Comparison of ENCODE assay signal across 10 cellular contexts in the genomic region with DNA sequence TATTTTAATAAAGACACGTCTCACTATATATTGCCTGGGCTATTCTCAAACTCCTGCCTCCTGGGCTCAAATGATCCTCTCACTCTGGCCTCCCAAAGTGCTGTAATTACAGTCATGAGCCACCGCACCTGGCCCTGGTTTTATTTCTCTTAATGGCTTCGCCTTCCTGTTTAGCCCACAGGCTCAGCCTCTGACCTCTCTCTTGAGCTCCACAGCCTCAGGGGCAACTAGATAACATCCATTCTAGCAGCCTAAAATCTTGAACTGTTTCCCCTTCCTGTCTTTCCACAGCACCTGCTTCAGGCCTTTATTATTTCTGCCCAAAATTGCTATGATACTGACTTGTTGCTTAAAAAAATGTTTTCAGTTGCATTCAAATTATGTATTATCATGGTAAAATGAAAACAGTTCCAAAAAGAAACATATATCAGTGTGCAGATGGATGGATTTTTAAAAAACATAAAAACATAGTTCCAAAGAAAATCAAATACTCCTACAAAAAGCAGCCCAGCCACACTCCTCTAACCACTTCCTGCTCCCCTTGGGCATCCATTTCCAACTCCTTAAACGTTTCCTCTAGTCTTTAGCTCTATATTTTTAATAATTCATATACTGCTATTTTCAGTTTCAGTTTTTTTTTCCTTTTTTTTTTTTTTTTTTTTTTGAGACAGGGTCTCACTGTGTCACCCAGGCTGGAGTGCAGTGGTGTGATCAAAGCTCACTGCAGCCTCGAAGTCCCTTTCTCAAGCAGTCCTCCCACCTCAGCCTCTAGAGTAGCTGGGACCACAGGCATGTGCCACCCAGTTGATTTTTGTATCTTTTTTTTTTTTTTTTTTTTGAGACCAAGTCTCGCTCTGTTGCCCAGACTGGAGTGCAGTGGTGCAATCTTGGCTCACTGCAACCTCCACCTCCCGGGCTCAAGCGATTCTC. TPM values are rescaled to one million over a fixed set of nuclear protein-coding genes. Genes with fewer than 3 reads are reported as not detected.
A peak's percentile ranks its signal among the peaks of the same experiment; 100 is the strongest.
DNase-seq lines count a peak whose midpoint lies in the region; ATAC-seq and TF ChIP-seq lines count a peak whose summit lies in the region.
"Had no signal": no experiment of that assay in that cellular context is flagged by ENCODE, and none has a peak within 500 bp of the region (broad histone marks: within the 10 kb centered on the region; RNA-seq: fewer than 3 reads in every experiment).

No MANE protein-coding gene starts in this region.

- H3K9me3 ChIP-seq in mesenchymal stem cell (ENCODE audit: control insufficient read depth, low read length): no peaks in the 10 kb centered on the region
- H3K9me3 ChIP-seq: right atrium auricular region, suprapubic skin had no signal

- H3K27me3 Mint-ChIP-seq in WTC11 (ENCODE audit: low read depth) (no peaks in the 10 kb centered on the region), neural crest cell (ENCODE audit: low read depth) (no peaks in the 10 kb centered on the region)

- H3K36me3 ChIP-seq in mesenchymal stem cell (ENCODE audit: control insufficient read depth in 1 of 2, insufficient read depth in 2 of 2, low read depth in 1 of 2, low read length in 2 of 2): peaks cover 0 to 3% of the 10 kb centered on the region in 2 experiments
- H3K36me3 ChIP-seq: right atrium auricular region, suprapubic skin had no signal

- H3K4me2 ChIP-seq in mesenchymal stem cell (ENCODE audit: low read length, poor library complexity, severe bottlenecking): no peak overlapping the region

- H3K4me1 Mint-ChIP-seq in WTC11 (peaks cover 15% of the 10 kb centered on the region), neural crest cell (peaks cover 21% of the 10 kb centered on the region)

- no peaks in the 10 kb centered on the region for H3K27me3 ChIP-seq in mesenchymal stem cell (ENCODE audit: control insufficient read depth in 1 of 2, insufficient read depth in 1 of 2, low read length in 2 of 2)
- H3K27me3 ChIP-seq: right atrium auricular region, suprapubic skin had no signal

- H3K23ac ChIP-seq in mesenchymal stem cell (ENCODE audit: low read length in 2 of 2): no peak overlapping the region

- H2BK5ac ChIP-seq in mesenchymal stem cell (ENCODE audit: low read depth, low read length, poor library complexity, severe bottlenecking): no peak overlapping the region

- no peak overlapping the region for H2BK120ac ChIP-seq in mesenchymal stem cell (ENCODE audit: low read depth, low read length)

- H3K27ac ChIP-seq in mesenchymal stem cell (ENCODE audit: low read length, poor library complexity, severe bottlenecking): no peak overlapping the region
- H3K27ac ChIP-seq: right atrium auricular region, suprapubic skin had no signal

- H3K4me3 Mint-ChIP-seq in WTC11 (no peak overlapping the region), neural crest cell (peak overlapping the region; percentile 38)

- no peak for TF ChIP-seq CTCF in NB4 (IDR thresholded peaks at IDR 0.05; ENCODE audit: low read depth, low read length)
- TF ChIP-seq CTCF in WTC11 (IDR thresholded peaks at IDR 0.05): no peak
- TF ChIP-seq CTCF in neural crest cell (conservative IDR thresholded peaks at IDR 0.05): no peak

- WGBS in mesenchymal stem cell: 74% methylated on average over 5 of the region's 8 CpGs

- H3K4me3 ChIP-seq in NB4 (ENCODE audit: low read depth, low read length): no peak overlapping the region
- no peak overlapping the region for H3K4me3 ChIP-seq in mesenchymal stem cell (ENCODE audit: insufficient read depth in 1 of 2, low read depth in 1 of 2, low read length in 2 of 2)
- H3K4me3 ChIP-seq: right atrium auricular region, suprapubic skin had no signal

- H3K14ac ChIP-seq in mesenchymal stem cell (ENCODE audit: low read length in 2 of 2): no peak overlapping the region

- CTCF ChIA-PET in WTC11 (lab: Charles Lee): no interaction called here

- H2BK12ac ChIP-seq in mesenchymal stem cell (ENCODE audit: low read length in 2 of 2): no peak overlapping the region

- H2BK15ac ChIP-seq in mesenchymal stem cell (ENCODE audit: low read depth, poor library complexity, severe bottlenecking): no peak overlapping the region

- no peak for ATAC-seq in WTC11

- no peak overlapping the region for H2AFZ ChIP-seq in mesenchymal stem cell (ENCODE audit: low read depth, low read length)

- no peak overlapping the region for H3K18ac ChIP-seq in mesenchymal stem cell (ENCODE audit: low read depth in 1 of 2, low read length in 2 of 2)

- TF ChIP-seq POLR2A in NB4 (IDR thresholded peaks at IDR 0.05; ENCODE audit: extremely low read depth, insufficient read length): no peak

- H3K36me3 Mint-ChIP-seq in WTC11 (no peaks in the 10 kb centered on the region), neural crest cell (ENCODE audit: low read depth) (peaks cover 4% of the 10 kb centered on the region)

- H3K79me1 ChIP-seq in mesenchymal stem cell (replicated peaks; ENCODE audit: low read length, poor library complexity, severe bottlenecking): peaks cover 5% of the 10 kb centered on the region

- peak; percentile 57 for DNase-seq in NCI-H82 (lab: John Stamatoyannopoulos, UW)
- DNase-seq in NCI-H82 treated with DMSO at 0.1 percent for 48 hours (lab: John Stamatoyannopoulos, UW; ENCODE audit: unreplicated experiment): no peak
- peak; percentile 77 for DNase-seq in NB4 (ENCODE audit: low read depth)
- DNase-seq in WTC11 (ENCODE audit: low spot score): no peak
- no peak for DNase-seq in neural crest cell (ENCODE audit: low read depth, low spot score)
- no peak for DNase-seq in mesenchymal stem cell
- no peak for DNase-seq in NK-92 treated with Interleukin-12 subunit alpha and Interleukin-12 subunit beta, amount 100 ng/mL, for 24 hours (lab: John Stamatoyannopoulos, UW)
- no peak for DNase-seq in stimulated activated CD4-positive, alpha-beta T cell treated with anti-CD3 and anti-CD28 coated beads, Interleukin-2, amount 100 ng/mL, for 48 hours

- H3K9ac ChIP-seq in mesenchymal stem cell (ENCODE audit: low read length): no peak overlapping the region

- no peak overlapping the region for H4K91ac ChIP-seq in mesenchymal stem cell (ENCODE audit: low read length)

- no peak overlapping the region for H3K4ac ChIP-seq in mesenchymal stem cell (ENCODE audit: low read depth in 1 of 2, low read length in 2 of 2)

- peaks cover 2% of the 10 kb centered on the region for H3K4me1 ChIP-seq in mesenchymal stem cell (ENCODE audit: control insufficient read depth, insufficient read depth, low read depth, low read length)

- H3K27ac Mint-ChIP-seq in WTC11: peak overlapping the region; percentile 75
- no peak overlapping the region for H3K27ac Mint-ChIP-seq in neural crest cell (ENCODE audit: unreplicated experiment)

- H2AK5ac ChIP-seq in mesenchymal stem cell (ENCODE audit: low read length, severe bottlenecking): no peak overlapping the region

- no peak overlapping the region for H4K8ac ChIP-seq in mesenchymal stem cell (ENCODE audit: low read length)

- POLR2A ChIA-PET in WTC11 (lab: Charles Lee): no interaction called here

- H3K9me3 Mint-ChIP-seq in WTC11 (no peaks in the 10 kb centered on the region), neural crest cell (no peaks in the 10 kb centered on the region)

TF ChIP-seq in WTC11, 78 proteins besides CTCF, POLR2A, EP300 and RAD21 (continues in another document):
- TF ChIP-seq ZBTB21 (CRISPR knock-in tag; IDR thresholded peaks at IDR 0.05; ENCODE audit: borderline replicate concordance): no peak
- TF ChIP-seq, protein P1, sequence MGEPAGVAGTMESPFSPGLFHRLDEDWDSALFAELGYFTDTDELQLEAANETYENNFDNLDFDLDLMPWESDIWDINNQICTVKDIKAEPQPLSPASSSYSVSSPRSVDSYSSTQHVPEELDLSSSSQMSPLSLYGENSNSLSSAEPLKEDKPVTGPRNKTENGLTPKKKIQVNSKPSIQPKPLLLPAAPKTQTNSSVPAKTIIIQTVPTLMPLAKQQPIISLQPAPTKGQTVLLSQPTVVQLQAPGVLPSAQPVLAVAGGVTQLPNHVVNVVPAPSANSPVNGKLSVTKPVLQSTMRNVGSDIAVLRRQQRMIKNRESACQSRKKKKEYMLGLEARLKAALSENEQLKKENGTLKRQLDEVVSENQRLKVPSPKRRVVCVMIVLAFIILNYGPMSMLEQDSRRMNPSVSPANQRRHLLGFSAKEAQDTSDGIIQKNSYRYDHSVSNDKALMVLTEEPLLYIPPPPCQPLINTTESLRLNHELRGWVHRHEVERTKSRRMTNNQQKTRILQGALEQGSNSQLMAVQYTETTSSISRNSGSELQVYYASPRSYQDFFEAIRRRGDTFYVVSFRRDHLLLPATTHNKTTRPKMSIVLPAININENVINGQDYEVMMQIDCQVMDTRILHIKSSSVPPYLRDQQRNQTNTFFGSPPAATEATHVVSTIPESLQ (CRISPR knock-in tag; IDR thresholded peaks at IDR 0.05): no peak

RNA-seq across cellular contexts. Expression of a gene that starts 5.1 kb away (rescaled TPM):
- total RNA-seq in WTC11 (2021) (64.9 to 66.5 TPM (median 66.3 TPM) in 3 replicates), neural crest cell (134 and 135 TPM in 2 replicates)
- polyA plus RNA-seq in mesenchymal stem cell (2013, experiment 1 of 2): 38.8 TPM
- 37.5 TPM for polyA plus RNA-seq in mesenchymal stem cell (2013, experiment 2 of 2)

RNA-seq across cellular contexts. Expression of a gene that starts 30.3 kb away (rescaled TPM):
- total RNA-seq in WTC11 (2021) (26.0 to 28.5 TPM (median 27.7 TPM) in 3 replicates), neural crest cell (49.9 and 51.6 TPM in 2 replicates)
- 57.6 TPM for polyA plus RNA-seq in mesenchymal stem cell (2013, experiment 1 of 2)
- 56.4 TPM for polyA plus RNA-seq in mesenchymal stem cell (2013, experiment 2 of 2)

RNA-seq across cellular contexts. Expression of a gene that starts 51.2 kb away (rescaled TPM):
- 28.6 to 32.3 TPM (median 29.0 TPM) in 3 replicates for total RNA-seq in WTC11 (2021)
- total RNA-seq in neural crest cell: 42.8 and 45.6 TPM in 2 replicates
- polyA plus RNA-seq in mesenchymal stem cell (2013, experiment 1 of 2): 39.1 TPM
- 42.0 TPM for polyA plus RNA-seq in mesenchymal stem cell (2013, experiment 2 of 2)

Comparison
In these comparisons a context has a peak if more than half of its experiments do, and no peak if none do; other contexts are left out.
1. DNase-seq: peak in NCI-H82 (single experiment) and NB4 (single experiment); none in NCI-H82 treated with DMSO at 0.1 percent for 48 hours (single experiment), WTC11 (single experiment), neural crest cell (single experiment), mesenchymal stem cell (single experiment), NK-92 treated with Interleukin-12 subunit alpha and Interleukin-12 subunit beta, amount 100 ng/mL, for 24 hours (single experiment) and stimulated activated CD4-positive, alpha-beta T cell treated with anti-CD3 and anti-CD28 coated beads, Interleukin-2, amount 100 ng/mL, for 48 hours (0 of 2).